In the genomic region with DNA sequence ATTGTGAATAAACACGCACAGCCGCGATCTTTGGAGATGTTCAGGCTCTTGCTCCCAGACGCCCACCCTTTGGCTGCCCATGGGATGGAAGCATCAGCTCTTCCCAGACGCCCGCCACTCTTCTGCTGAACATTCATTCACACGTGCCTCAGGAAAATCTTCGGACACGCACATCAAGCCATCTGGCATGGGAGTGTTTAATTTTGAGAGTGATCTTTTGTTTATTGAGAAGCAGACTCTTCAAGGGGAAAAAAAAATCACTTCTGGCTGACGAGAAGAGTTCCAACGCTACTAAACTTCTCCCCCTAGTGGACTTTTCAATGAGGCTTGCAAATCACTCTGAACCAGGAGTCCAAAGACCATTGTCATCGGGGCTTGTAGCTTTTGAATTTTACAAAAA, we compare ENCODE assay signal across 8 cellular contexts.
DNase-seq lines count a peak whose midpoint lies in the region; ATAC-seq and TF ChIP-seq lines count a peak whose summit lies in the region.

No MANE protein-coding gene starts in this region.

- DNase-seq in ACHN (peak; percentile 62), HT1080 (ENCODE audit: low read depth) (peak; percentile 56), SHP77 (lab: John Stamatoyannopoulos, UW) (peak; percentile 12 to 17), glomerular endothelial cell (ENCODE audit: extremely low read depth, low read depth, low spot score) (peak; percentile 68), upper lobe of left lung (no peak), activated gamma-delta T cell (lab: John Stamatoyannopoulos, UW) (no peak)

- no peaks in the 10 kb centered on the region for H3K36me3 ChIP-seq in upper lobe of left lung

- H3K9me3 ChIP-seq in upper lobe of left lung, result peaks cover 0 to 9% (median 5%) of the 10 kb centered on the region in 4 donors

- in situ Hi-C loops in ACHN (cut with HindIII; ENCODE audit: low pct_ligation_motif_present, low pct_unique_long_range_greater_than_20kb, low sequenced_read_pairs), result no loop called here

- H3K27ac ChIP-seq in upper lobe of left lung, result no peak overlapping the region

- TF ChIP-seq POLR2A in upper lobe of left lung (IDR thresholded peaks at IDR 0.05), result no peak

- H3K4me3 ChIP-seq in upper lobe of left lung, result no peak overlapping the region

- WGBS in upper lobe of left lung, 2 donors, result 3 to 28% methylated on average over 7 to 12 of the region's 12 CpGs

- ATAC-seq in upper lobe of left lung (ENCODE audit: low FRiP score in 2 of 2) (peak in 1 of 2 donors; percentile 38), HG02571 (IDR thresholded peaks at IDR 0.05; ENCODE audit: unreplicated experiment) (no peak), HG02884 (IDR thresholded peaks at IDR 0.05; ENCODE audit: unreplicated experiment) (no peak)

- H3K27me3 ChIP-seq in upper lobe of left lung, result no peaks in the 10 kb centered on the region

- TF ChIP-seq EP300 in upper lobe of left lung (IDR thresholded peaks at IDR 0.05), result no peak

- H3K4me1 ChIP-seq in upper lobe of left lung, result no peaks in the 10 kb centered on the region

- TF ChIP-seq CTCF in upper lobe of left lung (IDR thresholded peaks at IDR 0.05), result peak in 4 of 6 experiments; percentile 22 to 38 (median 32)

Comparison
In these comparisons a context has a peak if more than half of its experiments do, and no peak if none do; other contexts are left out.
1. DNase-seq: peak in ACHN (single experiment), HT1080 (single experiment), SHP77 (2 of 2) and glomerular endothelial cell (single experiment); none in upper lobe of left lung (0 of 2) and activated gamma-delta T cell (single experiment).